In the genomic region with DNA sequence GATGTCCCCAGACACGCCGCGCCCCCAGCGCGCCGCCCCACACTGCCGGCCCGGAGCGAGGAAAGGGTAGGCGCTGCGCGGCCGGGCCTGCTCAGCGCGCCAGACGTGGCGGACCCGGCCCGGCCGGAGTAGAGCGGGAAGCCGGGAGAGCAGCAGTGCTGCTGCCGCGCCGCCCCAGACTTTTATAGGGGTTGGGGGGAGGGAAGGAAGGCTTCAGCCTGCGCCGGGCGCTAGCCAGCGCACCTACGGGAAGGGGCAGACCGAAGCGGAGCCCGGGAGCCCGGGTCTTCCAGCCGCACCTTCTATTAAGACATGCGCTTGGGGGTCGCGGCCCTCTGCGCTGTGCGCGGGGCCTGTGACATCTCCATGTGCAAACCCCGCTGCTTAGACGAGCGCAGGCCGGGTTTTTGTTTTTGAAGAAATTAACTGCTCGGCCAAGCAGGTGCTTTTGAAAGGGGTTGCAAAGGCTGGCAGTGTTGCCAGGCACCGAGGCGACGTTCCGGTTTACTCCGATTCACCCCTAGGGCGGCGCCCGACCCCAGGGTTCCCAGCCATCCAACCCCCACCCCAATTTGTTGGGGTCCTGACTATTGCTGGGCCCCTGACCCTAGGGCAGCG, we compare ENCODE assay signal across 1 cellular context.
TF ChIP-seq lines count a peak whose summit lies in the region.

No MANE protein-coding gene starts in this region.

TF ChIP-seq in HepG2, 621 proteins besides CTCF, POLR2A, EP300 and RAD21 (continued from another document and continues in another):
- no peak for TF ChIP-seq ELK4 (CRISPR knock-in tag; IDR thresholded peaks at IDR 0.05; ENCODE audit: borderline replicate concordance)
- TF ChIP-seq, protein P1, sequence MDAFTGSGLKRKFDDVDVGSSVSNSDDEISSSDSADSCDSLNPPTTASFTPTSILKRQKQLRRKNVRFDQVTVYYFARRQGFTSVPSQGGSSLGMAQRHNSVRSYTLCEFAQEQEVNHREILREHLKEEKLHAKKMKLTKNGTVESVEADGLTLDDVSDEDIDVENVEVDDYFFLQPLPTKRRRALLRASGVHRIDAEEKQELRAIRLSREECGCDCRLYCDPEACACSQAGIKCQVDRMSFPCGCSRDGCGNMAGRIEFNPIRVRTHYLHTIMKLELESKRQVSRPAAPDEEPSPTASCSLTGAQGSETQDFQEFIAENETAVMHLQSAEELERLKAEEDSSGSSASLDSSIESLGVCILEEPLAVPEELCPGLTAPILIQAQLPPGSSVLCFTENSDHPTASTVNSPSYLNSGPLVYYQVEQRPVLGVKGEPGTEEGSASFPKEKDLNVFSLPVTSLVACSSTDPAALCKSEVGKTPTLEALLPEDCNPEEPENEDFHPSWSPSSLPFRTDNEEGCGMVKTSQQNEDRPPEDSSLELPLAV (CRISPR knock-in tag; conservative IDR thresholded peaks at IDR 0.05; ENCODE audit: low read depth) = no peak
- TF ChIP-seq ZNF441 (CRISPR knock-in tag; IDR thresholded peaks at IDR 0.05; ENCODE audit: borderline replicate concordance) = no peak
- TF ChIP-seq ZNF749 (CRISPR knock-in tag; IDR thresholded peaks at IDR 0.05; ENCODE audit: borderline replicate concordance) = no peak
- peak; percentile 93; the same call in 1 of the 2 replicates for TF ChIP-seq EZH2 (conservative IDR thresholded peaks at IDR 0.05; ENCODE audit: low read depth, low read length)
- TF ChIP-seq GMEB2 (CRISPR knock-in tag; IDR thresholded peaks at IDR 0.05; ENCODE audit: low read depth) = no peak
- TF ChIP-seq ZNF367 (CRISPR knock-in tag; IDR thresholded peaks at IDR 0.05; ENCODE audit: borderline replicate concordance) = no peak
- peak; percentile 21; the same call in 1 of the 2 replicates for TF ChIP-seq GABPB1 (CRISPR knock-in tag; IDR thresholded peaks at IDR 0.05)
- no peak for TF ChIP-seq ZNF616 (CRISPR knock-in tag; IDR thresholded peaks at IDR 0.05; ENCODE audit: low read depth)
- TF ChIP-seq ZNF292 (CRISPR knock-in tag; IDR thresholded peaks at IDR 0.05; ENCODE audit: borderline replicate concordance, low read depth) = no peak
- peak; percentile 59; the same call in 1 of the 2 replicates for TF ChIP-seq RNF2 (conservative IDR thresholded peaks at IDR 0.05; ENCODE audit: low read depth)
- no peak for TF ChIP-seq ZFP36L1 (CRISPR knock-in tag; IDR thresholded peaks at IDR 0.05)
- no peak for TF ChIP-seq THRA (CRISPR knock-in tag; IDR thresholded peaks at IDR 0.05; ENCODE audit: borderline replicate concordance)
- no peak for TF ChIP-seq PHF21A (CRISPR knock-in tag; IDR thresholded peaks at IDR 0.05)
- TF ChIP-seq ZFAT (CRISPR knock-in tag; conservative IDR thresholded peaks at IDR 0.05) = no peak
- TF ChIP-seq ZBTB21 (CRISPR knock-in tag; IDR thresholded peaks at IDR 0.05) = no peak
- TF ChIP-seq SMAD3 (CRISPR knock-in tag; IDR thresholded peaks at IDR 0.05) = no peak
- no peak for TF ChIP-seq ZNF543 (CRISPR knock-in tag; IDR thresholded peaks at IDR 0.05)
- no peak for TF ChIP-seq MBNL3 (CRISPR knock-in tag; conservative IDR thresholded peaks at IDR 0.05)
- no peak for TF ChIP-seq HIVEP1 (CRISPR knock-in tag; IDR thresholded peaks at IDR 0.05)
- no peak for TF ChIP-seq REPIN1 (CRISPR knock-in tag; IDR thresholded peaks at IDR 0.05; ENCODE audit: borderline replicate concordance, low read depth)
- TF ChIP-seq, protein P2, sequence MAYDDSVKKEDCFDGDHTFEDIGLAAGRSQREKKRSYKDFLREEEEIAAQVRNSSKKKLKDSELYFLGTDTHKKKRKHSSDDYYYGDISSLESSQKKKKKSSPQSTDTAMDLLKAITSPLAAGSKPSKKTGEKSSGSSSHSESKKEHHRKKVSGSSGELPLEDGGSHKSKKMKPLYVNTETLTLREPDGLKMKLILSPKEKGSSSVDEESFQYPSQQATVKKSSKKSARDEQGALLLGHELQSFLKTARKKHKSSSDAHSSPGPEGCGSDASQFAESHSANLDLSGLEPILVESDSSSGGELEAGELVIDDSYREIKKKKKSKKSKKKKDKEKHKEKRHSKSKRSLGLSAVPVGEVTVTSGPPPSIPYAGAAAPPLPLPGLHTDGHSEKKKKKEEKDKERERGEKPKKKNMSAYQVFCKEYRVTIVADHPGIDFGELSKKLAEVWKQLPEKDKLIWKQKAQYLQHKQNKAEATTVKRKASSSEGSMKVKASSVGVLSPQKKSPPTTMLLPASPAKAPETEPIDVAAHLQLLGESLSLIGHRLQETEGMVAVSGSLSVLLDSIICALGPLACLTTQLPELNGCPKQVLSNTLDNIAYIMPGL (CRISPR knock-in tag; IDR thresholded peaks at IDR 0.05; ENCODE audit: borderline replicate concordance in 1 of 2, low read depth in 1 of 2) = no peak
- TF ChIP-seq HIC2 (CRISPR knock-in tag; IDR thresholded peaks at IDR 0.05; ENCODE audit: low read depth) = no peak
- no peak for TF ChIP-seq ATF1 (CRISPR knock-in tag; IDR thresholded peaks at IDR 0.05)
- no peak for TF ChIP-seq ZNF362 (CRISPR knock-in tag; IDR thresholded peaks at IDR 0.05; ENCODE audit: borderline replicate concordance)
- TF ChIP-seq ZNF337 (CRISPR knock-in tag; IDR thresholded peaks at IDR 0.05; ENCODE audit: borderline replicate concordance, low read depth) = no peak
- TF ChIP-seq, protein P3, sequence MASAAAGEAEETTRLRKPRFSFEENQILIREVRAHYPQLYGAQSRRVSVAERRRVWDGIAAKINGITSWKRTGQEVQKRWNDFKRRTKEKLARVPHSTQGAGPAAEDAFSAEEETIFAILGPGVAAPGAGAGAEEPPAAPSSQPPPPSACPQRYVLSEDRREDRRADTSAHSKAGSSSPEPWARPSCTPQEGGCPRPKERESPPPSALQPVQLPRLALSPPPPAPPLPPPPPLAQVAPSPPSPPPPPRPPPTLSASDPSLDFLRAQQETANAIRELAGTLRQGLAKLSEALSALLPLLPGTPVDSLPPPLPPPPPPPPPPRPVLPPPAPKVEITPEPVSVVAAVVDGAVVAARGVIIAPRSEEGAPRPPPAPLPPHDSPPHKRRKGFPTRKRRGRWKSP (CRISPR knock-in tag; IDR thresholded peaks at IDR 0.05) = 0 out of 2 replicates have a peak, but pooled peaks have one; percentile 43
- no peak for TF ChIP-seq KDM3A (CRISPR knock-in tag; IDR thresholded peaks at IDR 0.05; ENCODE audit: low read depth)
- no peak for TF ChIP-seq ZSCAN12 (CRISPR knock-in tag; IDR thresholded peaks at IDR 0.05)
- peak; percentile 30; the same call in 1 of the 2 replicates for TF ChIP-seq ZNF768 (CRISPR knock-in tag; IDR thresholded peaks at IDR 0.05)
- TF ChIP-seq RXRA (CRISPR knock-in tag; IDR thresholded peaks at IDR 0.05) = no peak
- TF ChIP-seq HOXA3 (CRISPR knock-in tag; IDR thresholded peaks at IDR 0.05) = no peak
- TF ChIP-seq ZNF343 (CRISPR knock-in tag; IDR thresholded peaks at IDR 0.05) = no peak
- no peak for TF ChIP-seq ISX (CRISPR knock-in tag; conservative IDR thresholded peaks at IDR 0.05)
- no peak for TF ChIP-seq SOX5 (CRISPR knock-in tag; IDR thresholded peaks at IDR 0.05; ENCODE audit: borderline replicate concordance)
- TF ChIP-seq TIGD3 (CRISPR knock-in tag; IDR thresholded peaks at IDR 0.05; ENCODE audit: borderline replicate concordance) = no peak
- no peak for TF ChIP-seq MAX (IDR thresholded peaks at IDR 0.05)
- peak; percentile 90 for TF ChIP-seq ZNF777 (CRISPR knock-in tag; IDR thresholded peaks at IDR 0.05)
- peak; percentile 62; the same call in 1 of the 2 replicates for TF ChIP-seq SCMH1 (CRISPR knock-in tag; IDR thresholded peaks at IDR 0.05; ENCODE audit: borderline replicate concordance)
- TF ChIP-seq SATB2 (CRISPR knock-in tag; IDR thresholded peaks at IDR 0.05) = no peak
- no peak for TF ChIP-seq AGO1 (IDR thresholded peaks at IDR 0.05; ENCODE audit: low read depth, low read length, poor library complexity, severe bottlenecking)
- TF ChIP-seq POLR2AphosphoS2 (IDR thresholded peaks at IDR 0.05; ENCODE audit: low read depth, low read length) = no peak
- TF ChIP-seq FOSL1 (CRISPR knock-in tag; IDR thresholded peaks at IDR 0.05; ENCODE audit: borderline replicate concordance) = no peak
- TF ChIP-seq HNRNPLL (IDR thresholded peaks at IDR 0.05; ENCODE audit: low read depth, low read length, poor library complexity, severe bottlenecking) = peak; percentile 27
- no peak for TF ChIP-seq ZHX1 (CRISPR knock-in tag; IDR thresholded peaks at IDR 0.05; ENCODE audit: low read depth)
- no peak for TF ChIP-seq FOXJ3 (CRISPR knock-in tag; IDR thresholded peaks at IDR 0.05; ENCODE audit: borderline replicate concordance)
